ENCODE assay signal across 8 cellular contexts in the genomic region with DNA sequence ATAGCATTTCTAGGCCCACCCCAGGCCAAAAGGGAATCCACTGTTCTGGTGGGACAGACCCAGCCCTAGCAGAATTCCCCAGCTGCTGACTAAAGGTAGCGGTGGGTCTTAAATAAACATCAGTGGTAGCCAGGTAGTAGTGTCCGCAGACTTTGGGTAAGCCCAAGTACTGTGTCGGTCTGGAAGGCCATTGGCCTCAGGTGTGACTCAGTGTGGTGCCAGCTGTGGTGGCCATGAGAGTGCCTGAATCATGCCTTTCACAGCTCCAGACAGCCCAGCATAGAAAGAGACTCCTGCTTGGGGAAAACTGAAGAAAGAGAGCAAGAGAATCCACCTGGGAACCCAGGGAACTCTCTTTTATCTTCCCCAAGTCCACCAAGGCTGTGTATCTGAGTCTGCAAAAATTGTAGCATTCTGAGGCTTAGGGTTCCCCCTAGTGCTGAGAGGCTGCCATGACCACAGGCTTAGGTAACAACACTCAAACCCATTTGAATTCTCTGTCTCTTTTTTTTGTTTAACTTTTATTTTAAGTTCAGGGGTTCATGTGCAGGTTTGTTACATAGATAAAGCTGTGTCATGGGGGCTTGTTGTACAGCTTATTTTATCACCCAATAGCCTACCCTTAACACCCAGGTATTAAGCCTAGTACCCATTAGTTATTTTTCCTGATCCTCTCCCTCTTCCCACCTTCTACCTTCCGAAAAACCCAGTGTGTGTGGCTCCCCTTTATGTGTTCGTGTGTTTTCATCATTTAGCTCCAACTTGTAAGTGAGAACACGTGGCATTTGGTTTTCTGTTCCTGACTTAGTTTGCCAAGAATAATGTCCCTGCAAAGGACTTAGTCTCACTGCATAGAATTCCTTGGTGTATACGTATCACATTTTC. TPM values are rescaled to one million over a fixed set of nuclear protein-coding genes. Genes with fewer than 3 reads are reported as not detected.
A peak's percentile ranks its signal among the peaks of the same experiment; 100 is the strongest.
DNase-seq lines count a peak whose midpoint lies in the region; ATAC-seq, FAIRE-seq and TF ChIP-seq lines count a peak whose summit lies in the region.

No MANE protein-coding gene starts in this region.

- no peak for TF ChIP-seq POLR2A in gastroesophageal sphincter (IDR thresholded peaks at IDR 0.05)

- H3K79me2 ChIP-seq in OCI-LY3 (ENCODE audit: low read length), result no peaks in the 10 kb centered on the region

- H3K27ac ChIP-seq in OCI-LY3 (ENCODE audit: low read length) (no peak overlapping the region), gastroesophageal sphincter (no peak overlapping the region), pancreas (no peak overlapping the region)

- H3K9me3 Mint-ChIP-seq in activated T-helper 17 cell treated with anti-CD3 and anti-CD28 coated beads, Interleukin-2, amount 50 U/mL, for 72 hours, result no peaks in the 10 kb centered on the region

- H3K27ac Mint-ChIP-seq in activated T-helper 17 cell treated with anti-CD3 and anti-CD28 coated beads, Interleukin-2, amount 50 U/mL, for 72 hours, result no peak overlapping the region

- peaks cover 10% of the 10 kb centered on the region for H3K27me3 Mint-ChIP-seq in activated T-helper 17 cell treated with anti-CD3 and anti-CD28 coated beads, Interleukin-2, amount 50 U/mL, for 72 hours

- TF ChIP-seq CTCF in GM06990 (IDR thresholded peaks at IDR 0.05; ENCODE audit: insufficient read depth, low read length, poor library complexity, severe bottlenecking) (peak; percentile 78), OCI-LY3 (IDR thresholded peaks at IDR 0.05; ENCODE audit: low read depth, low read length) (peak; percentile 84), gastroesophageal sphincter (IDR thresholded peaks at IDR 0.05) (peak in 3 of 4 experiments; percentile 41 to 58 (median 57)), pancreas (IDR thresholded peaks at IDR 0.05) (peak; percentile 52 to 75 (median 65))

- WGBS in gastroesophageal sphincter (ENCODE audit: low coverage in 1 of 2), 2 donors, result 35 to 45% methylated on average over 4 to 5 of the region's 7 CpGs
- WGBS in pancreas, 2 donors, result 48 to 62% methylated on average over 7 of the region's 7 CpGs

- H3K27me3 ChIP-seq in GM06990 (replicated peaks; ENCODE audit: control insufficient read depth, insufficient read depth, low read length) (no peaks in the 10 kb centered on the region), OCI-LY3 (ENCODE audit: low read depth, low read length) (no peaks in the 10 kb centered on the region), gastroesophageal sphincter (no peaks in the 10 kb centered on the region), pancreas (no peaks in the 10 kb centered on the region)

- no peaks in the 10 kb centered on the region for H3K4me1 Mint-ChIP-seq in activated T-helper 17 cell treated with anti-CD3 and anti-CD28 coated beads, Interleukin-2, amount 50 U/mL, for 72 hours

- H3K9ac ChIP-seq in OCI-LY3 (ENCODE audit: low read length), result no peak overlapping the region

- H3K4me3 ChIP-seq in GM06990 (replicated peaks; ENCODE audit: low read depth, low read length), result no peak overlapping the region
- no peak overlapping the region for H3K4me3 ChIP-seq in OCI-LY3 (ENCODE audit: low read length)
- no peak overlapping the region for H3K4me3 ChIP-seq in gastroesophageal sphincter
- H3K4me3 ChIP-seq in pancreas, result no peak overlapping the region

- FAIRE-seq in pancreas (lab: Jason Lieb, UNC), result no peak

- no peak overlapping the region for H3K4me2 ChIP-seq in OCI-LY3 (ENCODE audit: low read length)

- no peaks in the 10 kb centered on the region for H4K20me1 ChIP-seq in OCI-LY3 (ENCODE audit: insufficient read depth, low read length)

- no peaks in the 10 kb centered on the region for H3K36me3 Mint-ChIP-seq in activated T-helper 17 cell treated with anti-CD3 and anti-CD28 coated beads, Interleukin-2, amount 50 U/mL, for 72 hours (ENCODE audit: low read depth)

- H3K4me3 Mint-ChIP-seq in activated T-helper 17 cell treated with anti-CD3 and anti-CD28 coated beads, Interleukin-2, amount 50 U/mL, for 72 hours, result no peak overlapping the region

- intact Hi-C loops in pancreas (cut with DNase I), result no loop called here

- TF ChIP-seq EP300 in gastroesophageal sphincter (IDR thresholded peaks at IDR 0.05), result no peak

- DNase-seq in GM06990 (ENCODE audit: extremely low read depth, insufficient read length) (no peak), pancreas (peak in 2 of 6 donors; percentile 55 to 57), NCI-H446 treated with DMSO at 0.1 percent for 48 hours (lab: John Stamatoyannopoulos, UW) (no peak)

- no peak overlapping the region for H2AFZ ChIP-seq in OCI-LY3 (ENCODE audit: low read depth, low read length)

- H3K36me3 ChIP-seq in GM06990 (ENCODE audit: control insufficient read depth, insufficient read depth, low read length) (no peaks in the 10 kb centered on the region), OCI-LY3 (replicated peaks; ENCODE audit: low read depth, low read length) (no peaks in the 10 kb centered on the region), gastroesophageal sphincter (no peaks in the 10 kb centered on the region), pancreas (no peaks in the 10 kb centered on the region)

- ATAC-seq in HG03280 (IDR thresholded peaks at IDR 0.05; ENCODE audit: unreplicated experiment) (peak; percentile 65), gastroesophageal sphincter (no peak), pancreas (peak; percentile 78 to 98 (median 90)), HG02588 (IDR thresholded peaks at IDR 0.05; ENCODE audit: unreplicated experiment) (no peak)
- ATAC-seq in activated T-helper 17 cell treated with anti-CD3 and anti-CD28 coated beads, Interleukin-2, amount 50 U/mL, for 72 hours (replicated peaks), result peak; percentile 72

- no peaks in the 10 kb centered on the region for H3K4me1 ChIP-seq in OCI-LY3 (ENCODE audit: low read length)
- H3K4me1 ChIP-seq in gastroesophageal sphincter, result no peaks in the 10 kb centered on the region
- no peaks in the 10 kb centered on the region for H3K4me1 ChIP-seq in pancreas

- H3K9me3 ChIP-seq in OCI-LY3 (ENCODE audit: insufficient read depth, low read length) (no peaks in the 10 kb centered on the region), gastroesophageal sphincter (peaks cover 0 to under 1% (median 0%) of the 10 kb centered on the region in 3 donors), pancreas (no peaks in the 10 kb centered on the region)

RNA-seq across cellular contexts. Expression of a gene that starts 16.7 kb away (rescaled TPM):
- not detected for total RNA-seq in activated T-helper 17 cell treated with anti-CD3 and anti-CD28 coated beads, Interleukin-2, amount 50 U/mL, for 72 hours
- total RNA-seq in gastroesophageal sphincter (1 to 10 TPM in 2 of 4 donors, under 1 TPM in 2; 0.42 to 3.2 (median 1.3) TPM), pancreas (1 to 10 TPM in 5 of 6 donors, under 1 TPM in 1; 0.43 to 3.8 (median 1.2) TPM)
- polyA plus RNA-seq in pancreas, result 1 to 10 TPM in 1 of 2 donors, under 1 TPM in 1; 0.54 to 1.6 TPM

RNA-seq across cellular contexts. Expression of a gene that starts 43.0 kb away (rescaled TPM):
- not detected for total RNA-seq in activated T-helper 17 cell treated with anti-CD3 and anti-CD28 coated beads, Interleukin-2, amount 50 U/mL, for 72 hours
- total RNA-seq in gastroesophageal sphincter (100 to 1,000 TPM in 2 of 4 donors, 10 to 100 TPM in 2; 68.5 to 397 (median 218) TPM), pancreas (10 to 100 TPM in 4 of 6 donors, 1 to 10 TPM in 2; 5.3 to 77.0 (median 18.5) TPM)
- polyA plus RNA-seq in pancreas, result 1 to 10 TPM; 4.7 to 8.5 TPM

Comparison
In these comparisons a context has a peak if more than half of its experiments do, and no peak if none do; other contexts are left out.
1. ATAC-seq: peak in HG03280 (single experiment), activated T-helper 17 cell treated with anti-CD3 and anti-CD28 coated beads, Interleukin-2, amount 50 U/mL, for 72 hours (single experiment) and pancreas (4 of 4); none in gastroesophageal sphincter (single experiment) and HG02588 (single experiment).
2. RNA of a gene that starts 43.0 kb away (total RNA-seq): 68.5 to 397 TPM in gastroesophageal sphincter and 5.3 to 77.0 TPM in pancreas; not detected in activated T-helper 17 cell treated with anti-CD3 and anti-CD28 coated beads, Interleukin-2, amount 50 U/mL, for 72 hours; every median in the first group is over 4 times any median in the second.
3. Peak in every context shown above with its lines, with median percentiles within 50 percentile points of each other: CTCF ChIP-seq.